ENCODE assay signal across 21 cellular contexts in the genomic region with DNA sequence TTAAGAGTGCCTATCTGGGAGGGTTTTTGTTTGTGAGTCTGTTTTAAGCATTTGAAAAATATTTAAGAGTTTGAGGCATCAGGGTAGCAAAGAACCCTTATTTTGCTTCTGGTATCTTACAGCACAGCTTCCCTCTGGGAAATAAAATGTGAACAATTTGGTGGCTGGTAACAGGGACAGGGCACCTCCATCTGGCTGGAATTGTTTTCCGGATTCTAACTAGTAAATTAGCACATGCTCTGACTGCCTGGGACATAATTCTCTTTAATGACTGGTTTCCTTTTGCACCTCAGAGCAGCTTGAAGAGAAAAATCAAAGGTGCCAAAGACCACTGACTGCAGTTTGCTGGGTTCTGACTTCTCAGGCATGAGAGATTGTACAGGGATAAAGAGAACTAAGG.
DNase-seq lines count a peak whose midpoint lies in the region; ATAC-seq and TF ChIP-seq lines count a peak whose summit lies in the region.
"Had no signal": no experiment of that assay in that cellular context is flagged by ENCODE, and none has a peak within 500 bp of the region (broad histone marks: within the 10 kb centered on the region; RNA-seq: fewer than 3 reads in every experiment).

No MANE protein-coding gene starts in this region.

- no peaks in the 10 kb centered on the region for H3K4me1 Mint-ChIP-seq in neural progenitor cell

- H4K20me1 ChIP-seq in neural progenitor cell (ENCODE audit: low read depth) = no peaks in the 10 kb centered on the region

- no peak for TF ChIP-seq CTCF in neural progenitor cell (IDR thresholded peaks at IDR 0.05)

- no peaks in the 10 kb centered on the region for H3K36me3 Mint-ChIP-seq in neural progenitor cell

- no peaks in the 10 kb centered on the region for H3K27me3 ChIP-seq in neural progenitor cell

- no peak overlapping the region for H3K27ac ChIP-seq in neural progenitor cell
- H3K27ac ChIP-seq: 22Rv1, A549, C4-2B, GM23248 had no signal

- peaks cover 3% of the 10 kb centered on the region for H3K27me3 Mint-ChIP-seq in neural progenitor cell (ENCODE audit: insufficient read depth, low read depth)
- H3K27me3 Mint-ChIP-seq: CD4-positive, alpha-beta T cell had no signal

- H3K4me2 ChIP-seq in neural progenitor cell = no peak overlapping the region
- H3K4me2 ChIP-seq: A549 had no signal

- ATAC-seq in HG02852 (IDR thresholded peaks at IDR 0.05; ENCODE audit: unreplicated experiment) = no peak
- ATAC-seq: A549, HCT116 had no signal

- H3K9ac ChIP-seq in neural progenitor cell = no peak overlapping the region
- H3K9ac ChIP-seq: GM23248 had no signal

- H3K9me3 Mint-ChIP-seq in neural progenitor cell = no peaks in the 10 kb centered on the region

- peaks cover 9% of the 10 kb centered on the region for H3K4me1 ChIP-seq in neural progenitor cell
- H3K4me1 ChIP-seq: A549, Caco-2 had no signal

- DNase-seq in NCI-H1694 treated with DMSO at 0.1 percent for 48 hours (lab: John Stamatoyannopoulos, UW) (peak; percentile 6), NCI-H1694 (lab: John Stamatoyannopoulos, UW) (no peak), iPS-NIHi11 (ENCODE audit: low spot score) (peak; percentile 12), neural progenitor cell (ENCODE audit: low spot score) (no peak), SIG-M5 treated with dmso at 0.1 percent for 504 hours (lab: John Stamatoyannopoulos, UW; ENCODE audit: unreplicated experiment) (no peak), NCI-H82 (lab: John Stamatoyannopoulos, UW) (no peak)
- DNase-seq: AML-193; Caco-2; CD4-positive, alpha-beta T cell; DMS153; DMS79; GDM1; GM23248; H7; HFFc6; IMR-90 had no signal

- no peaks in the 10 kb centered on the region for H3K79me2 ChIP-seq in neural progenitor cell (ENCODE audit: low read depth)

- H3K36me3 ChIP-seq in neural progenitor cell = no peaks in the 10 kb centered on the region

- no peak overlapping the region for H3K4me3 ChIP-seq in neural progenitor cell
- H3K4me3 ChIP-seq: A549, GM23248 had no signal

- peak overlapping the region; percentile 43 for H2AFZ ChIP-seq in neural progenitor cell (replicated peaks)
- H2AFZ ChIP-seq: GM23248 had no signal

- no peak overlapping the region for H3K27ac Mint-ChIP-seq in neural progenitor cell
- H3K27ac Mint-ChIP-seq: CD4-positive, alpha-beta T cell; HFFc6 had no signal

- H3K4me3 Mint-ChIP-seq in neural progenitor cell = no peak overlapping the region
- H3K4me3 Mint-ChIP-seq: CD4-positive, alpha-beta T cell; HFFc6 had no signal

- H3F3A ChIP-seq in neural progenitor cell (ENCODE audit: low read depth) = no peaks in the 10 kb centered on the region

- H3K9me3 ChIP-seq in neural progenitor cell (ENCODE audit: low read depth) = no peaks in the 10 kb centered on the region
- H3K9me3 ChIP-seq: A549, Caco-2 had no signal

Comparison
In these comparisons a context has a peak if more than half of its experiments do, and no peak if none do; other contexts are left out.
1. DNase-seq: peak in NCI-H1694 treated with DMSO at 0.1 percent for 48 hours (single experiment) and iPS-NIHi11 (single experiment); none in NCI-H1694 (single experiment), neural progenitor cell (single experiment), SIG-M5 treated with dmso at 0.1 percent for 504 hours (single experiment) and NCI-H82 (single experiment).